19 cellular contexts compared by ENCODE assay signal in the genomic region with DNA sequence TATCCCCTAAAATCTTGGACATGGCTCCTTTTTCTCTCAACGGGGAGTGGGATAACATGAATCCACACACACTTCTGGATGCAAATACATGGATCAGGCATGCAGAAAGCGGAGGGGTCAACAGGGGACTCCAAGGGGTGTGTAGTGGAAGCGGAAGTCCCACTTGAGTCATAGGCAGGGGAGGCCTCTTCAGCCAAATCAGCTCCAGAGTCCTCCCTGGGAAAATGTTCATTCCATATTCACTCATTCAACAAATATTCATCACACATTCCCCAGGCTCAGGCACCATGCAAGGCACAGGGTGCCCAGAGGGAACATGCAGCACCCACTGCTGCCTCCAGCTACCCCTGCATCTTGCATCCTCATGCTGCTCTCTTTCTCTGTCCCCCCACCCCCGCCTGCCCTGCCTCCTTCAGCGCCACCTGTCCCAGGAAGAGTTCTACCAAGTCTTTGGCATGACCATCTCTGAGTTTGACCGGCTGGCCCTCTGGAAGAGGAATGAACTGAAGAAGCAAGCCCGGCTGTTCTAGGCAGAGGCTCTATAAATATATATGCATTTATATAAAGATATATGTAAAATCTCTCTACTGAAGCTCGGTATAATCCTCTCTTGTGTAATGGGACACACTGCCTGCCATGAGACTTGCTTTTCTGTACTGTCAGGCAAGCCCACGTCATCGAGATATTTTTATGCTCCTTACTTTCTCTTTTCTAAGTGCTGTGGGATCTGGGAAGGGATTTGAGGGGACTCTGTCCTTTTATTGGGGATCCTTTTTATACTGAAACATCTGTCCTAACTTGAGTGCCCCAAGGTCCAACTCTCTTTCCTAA. TPM values are rescaled to one million over a fixed set of nuclear protein-coding genes. Genes with fewer than 3 reads are reported as not detected.
DNase-seq lines count a peak whose midpoint lies in the region; ATAC-seq, FAIRE-seq and TF ChIP-seq lines count a peak whose summit lies in the region.
"Had no signal": no experiment of that assay in that cellular context is flagged by ENCODE, and none has a peak within 500 bp of the region (broad histone marks: within the 10 kb centered on the region; RNA-seq: fewer than 3 reads in every experiment).

No MANE protein-coding gene starts in this region.

- H3K27ac ChIP-seq in RWPE1 (no peak overlapping the region), H1 (ENCODE audit: low read depth, low read length) (no peak overlapping the region), neuronal stem cell (replicated peaks; ENCODE audit: low read length) (no peak overlapping the region)
- H3K27ac ChIP-seq: BLaER1 treated with 17β-estradiol and CSF1 and Interleukin-3, amounts not matched to agents 10 nM and 100 nM; heart left ventricle; ovary; upper lobe of left lung had no signal

- WGBS in H1 (ENCODE audit: extremely low coverage in 1 of 2, insufficient coverage in 1 of 2, insufficient read length in 1 of 2, insufficient replicate concordance in 2 of 2, low coverage in 1 of 2, low lambda C conversion rate in 2 of 2, missing lambda C conversion rate in 1 of 2), 2 experiments = 82% methylated on average over 10 of the region's 10 CpGs; no CpG with 5 or more reads in 1 of the 2 experiments
- WGBS in neuronal stem cell (ENCODE audit: extremely low coverage in 2 of 2, insufficient read length in 2 of 2, insufficient replicate concordance in 1 of 2), 2 donors = no CpG with 5 or more reads among the region's 10 CpGs

- no peak for TF ChIP-seq CTCF in RWPE1 (conservative IDR thresholded peaks at IDR 0.05; ENCODE audit: low read depth)
- no peak for TF ChIP-seq CTCF in H1 (IDR thresholded peaks at IDR 0.05; ENCODE audit: control extremely low read depth in 1 of 3, insufficient read depth in 1 of 3, low read depth in 1 of 3, low read length in 3 of 3)

- H3K9ac ChIP-seq in H1 (replicated peaks in 1 of 4; ENCODE audit: extremely low read depth in 1 of 4, low read depth in 3 of 4, low read length in 3 of 4) (no peak overlapping the region; a peak in 1 of 7 replicates), neuronal stem cell (ENCODE audit: low read depth, low read length, poor library complexity) (no peak overlapping the region)
- H3K9ac ChIP-seq: BLaER1 treated with 17β-estradiol and CSF1 and Interleukin-3, amounts not matched to agents 10 nM and 100 nM had no signal

- H3K79me2 ChIP-seq in H1 (ENCODE audit: control insufficient read depth in 1 of 2, insufficient read depth in 2 of 2, low read length in 2 of 2) = no peaks in the 10 kb centered on the region

- H3K4me2 ChIP-seq in H1 (ENCODE audit: insufficient read depth in 1 of 2, low read depth in 2 of 2, low read length in 2 of 2) = no peak overlapping the region
- no peak overlapping the region for H3K4me2 ChIP-seq in neuronal stem cell (ENCODE audit: insufficient read depth, low read length, poor library complexity, severe bottlenecking)
- H3K4me2 ChIP-seq: BLaER1 treated with 17β-estradiol and CSF1 and Interleukin-3, amounts not matched to agents 10 nM and 100 nM; smooth muscle cell had no signal

- H3K4me3 ChIP-seq in H1 (ENCODE audit: extremely low read depth in 1 of 4, insufficient read depth in 2 of 4, low read depth in 3 of 4, low read length in 4 of 4) (no peak overlapping the region), neuronal stem cell (ENCODE audit: low read length in 2 of 2) (no peak overlapping the region)
- H3K4me3 ChIP-seq: BLaER1 treated with 17β-estradiol and CSF1 and Interleukin-3, amounts not matched to agents 10 nM and 100 nM; heart left ventricle; ovary; smooth muscle cell; upper lobe of left lung had no signal

- H3K36me3 ChIP-seq in H1 (ENCODE audit: control insufficient read depth in 2 of 4, insufficient read depth in 4 of 4, low read length in 3 of 4) (no peaks in the 10 kb centered on the region), neuronal stem cell (replicated peaks in 1 of 2; ENCODE audit: control insufficient read depth in 2 of 2, insufficient read depth in 2 of 2, low read length in 2 of 2) (no peaks in the 10 kb centered on the region)
- H3K36me3 ChIP-seq: BLaER1 treated with 17β-estradiol and CSF1 and Interleukin-3, amounts not matched to agents 10 nM and 100 nM; ovary had no signal

- H4K8ac ChIP-seq in H1 (ENCODE audit: extremely low read depth, insufficient read depth, low read length) (peak overlapping the region; percentile 11; the same call in 1 of the 2 replicates), neuronal stem cell (ENCODE audit: low read depth, low read length) (no peak overlapping the region)

- H3K4ac ChIP-seq in H1 (replicated peaks; ENCODE audit: insufficient read length, low read depth, low read length) = no peak overlapping the region
- H3K4ac ChIP-seq in neuronal stem cell (ENCODE audit: low read length) = no peak overlapping the region

- H4K91ac ChIP-seq in H1 (replicated peaks; ENCODE audit: insufficient read length, low read length) = no peak overlapping the region
- H4K91ac ChIP-seq in neuronal stem cell (ENCODE audit: low read depth, low read length, poor library complexity) = no peak overlapping the region

- no peak overlapping the region for H2BK15ac ChIP-seq in H1 (ENCODE audit: low read length)
- no peak overlapping the region for H2BK15ac ChIP-seq in neuronal stem cell (ENCODE audit: low read length)

- ATAC-seq in HG02840 (IDR thresholded peaks at IDR 0.05; ENCODE audit: low FRiP score, unreplicated experiment) = no peak
- ATAC-seq: stimulated activated memory B cell treated with anti-CD40 and anti-IgM and Interleukin-4, amounts not matched to agents 10 μg/mL and 1 μg/mL and 100 μg/mL, for 72 hours had no signal

- H3K4me1 ChIP-seq in H1 (replicated peaks in 1 of 4; ENCODE audit: control insufficient read depth in 3 of 4, insufficient read depth in 4 of 4, low read length in 3 of 4) (no peaks in the 10 kb centered on the region; a peak in 1 of 7 replicates), neuronal stem cell (ENCODE audit: control insufficient read depth in 2 of 2, insufficient read depth in 1 of 2, low read depth in 1 of 2, low read length in 2 of 2) (no peaks in the 10 kb centered on the region)
- H3K4me1 ChIP-seq: BLaER1 treated with 17β-estradiol and CSF1 and Interleukin-3, amounts not matched to agents 10 nM and 100 nM; heart left ventricle; upper lobe of left lung had no signal

- H2BK120ac ChIP-seq in H1 (replicated peaks; ENCODE audit: low read depth, low read length) (no peak overlapping the region), neuronal stem cell (ENCODE audit: low read depth, low read length) (no peak overlapping the region)

- no peaks in the 10 kb centered on the region for H4K20me1 ChIP-seq in H1 (replicated peaks in 1 of 2; ENCODE audit: control insufficient read depth in 1 of 2, insufficient read depth in 2 of 2, low read length in 2 of 2)
- H4K20me1 ChIP-seq: BLaER1 treated with 17β-estradiol and CSF1 and Interleukin-3, amounts not matched to agents 10 nM and 100 nM had no signal

- H2BK5ac ChIP-seq in H1 (ENCODE audit: low read depth, low read length) (no peak overlapping the region), neuronal stem cell (ENCODE audit: low read length) (no peak overlapping the region)

- no peak for FAIRE-seq in H1 (lab: Jason Lieb, UNC)
- FAIRE-seq: endometrium had no signal

- H3K14ac ChIP-seq in H1 (ENCODE audit: insufficient read length) (no peak overlapping the region), neuronal stem cell (ENCODE audit: low read length) (no peak overlapping the region)

- TF ChIP-seq EP300 in H1 (IDR thresholded peaks at IDR 0.05; ENCODE audit: borderline replicate concordance in 1 of 2, low read depth in 2 of 2, low read length in 2 of 2) = no peak

- H4K5ac ChIP-seq in H1 (ENCODE audit: insufficient read length, low read depth, low read length) = no peak overlapping the region

- H2AK5ac ChIP-seq in H1 (ENCODE audit: low read depth, low read length) = no peak overlapping the region
- H2AK5ac ChIP-seq in neuronal stem cell (ENCODE audit: low read depth, low read length) = no peak overlapping the region

- no peak overlapping the region for H3K23ac ChIP-seq in H1 (ENCODE audit: insufficient read length)
- H3K23ac ChIP-seq in neuronal stem cell (ENCODE audit: low read depth, low read length, poor library complexity) = no peak overlapping the region

- H3K79me1 ChIP-seq in H1 (ENCODE audit: low read depth, low read length) (no peaks in the 10 kb centered on the region), neuronal stem cell (ENCODE audit: low read depth, low read length) (no peaks in the 10 kb centered on the region)

- no peaks in the 10 kb centered on the region for H3K23me2 ChIP-seq in H1 (ENCODE audit: low read depth, low read length)

- no peak for TF ChIP-seq RAD21 in H1 (IDR thresholded peaks at IDR 0.05 in 1 of 2, conservative IDR thresholded peaks at IDR 0.05 in 1 of 2; ENCODE audit: low read depth in 2 of 2, low read length in 2 of 2)

- H2BK20ac ChIP-seq in H1 (ENCODE audit: low read length) = no peak overlapping the region

- H3K56ac ChIP-seq in H1 (replicated peaks; ENCODE audit: insufficient read length, low read depth, low read length) = no peak overlapping the region

- H2AFZ ChIP-seq in H1 (ENCODE audit: low read length) (no peak overlapping the region), neuronal stem cell (ENCODE audit: low read length) (no peak overlapping the region)

- H3K27me3 ChIP-seq in H1 (replicated peaks in 1 of 4; ENCODE audit: control insufficient read depth in 3 of 4, extremely low read depth in 1 of 4, insufficient read depth in 3 of 4, low read length in 3 of 4) (0 out of 7 replicates have a peak, but pooled peaks cover 0 to 2% (median 0%) of the 10 kb centered on the region in 4 experiments), neuronal stem cell (ENCODE audit: control insufficient read depth in 3 of 3, insufficient read depth in 3 of 3, low read depth in 1 of 3, low read length in 3 of 3) (peaks cover 0 to 19% (median 0%) of the 10 kb centered on the region in 3 experiments)
- H3K27me3 ChIP-seq: BLaER1 treated with 17β-estradiol and CSF1 and Interleukin-3, amounts not matched to agents 10 nM and 100 nM; heart left ventricle; ovary; upper lobe of left lung had no signal

- H2BK12ac ChIP-seq in H1 (ENCODE audit: low read depth, low read length) (no peak overlapping the region), neuronal stem cell (ENCODE audit: low read length) (no peak overlapping the region)

- TF ChIP-seq POLR2A in H1 (IDR thresholded peaks at IDR 0.05; ENCODE audit: control extremely low read depth in 1 of 2, low read depth in 2 of 2, low read length in 2 of 2) = no peak

- H3K9me3 ChIP-seq in H1 (ENCODE audit: insufficient read depth in 2 of 2, low read depth in 1 of 2, low read length in 1 of 2) (no peaks in the 10 kb centered on the region), neuronal stem cell (replicated peaks in 1 of 2; ENCODE audit: control insufficient read depth in 2 of 2, insufficient read depth in 1 of 2, low read depth in 1 of 2, low read length in 2 of 2) (no peaks in the 10 kb centered on the region)
- H3K9me3 ChIP-seq: BLaER1 treated with 17β-estradiol and CSF1 and Interleukin-3, amounts not matched to agents 10 nM and 100 nM; heart left ventricle; ovary; upper lobe of left lung had no signal

- peak; percentile 46 for DNase-seq in GM04504 (ENCODE audit: low read depth)
- peak; percentile 30 for DNase-seq in RWPE1 (ENCODE audit: low spot score)
- no peak for DNase-seq in H1 (ENCODE audit: low read depth in 1 of 2, low spot score in 2 of 2)
- peak; percentile 90 for DNase-seq in renal cortical epithelial cell (ENCODE audit: low read depth)
- DNase-seq in neuronal stem cell (ENCODE audit: low spot score) = no peak
- DNase-seq in H4 (ENCODE audit: low spot score) = no peak
- DNase-seq in C1 segment of cervical spinal cord (lab: John Stamatoyannopoulos, UW) = no peak
- DNase-seq: activated B cell treated with CpG ODN at 0.5 μM for 24 hours, heart left ventricle, NCI-H1694 treated with DMSO at 0.1 percent for 48 hours, NCI-H524 treated with DMSO at 0.1 percent for 48 hours, OCI-M1, ovary, upper lobe of left lung had no signal

- CTCF ChIA-PET in RWPE1 (lab: Yijun Ruan, JAX) = interaction anchor here (0.6 to 1.2 kb wide), 4 partner anchors 11 to 1037 kb away, joined by 3 to 4 read pairs (median 3); partner anchors contain the start of gene ABLIM3
- CTCF ChIA-PET in H1 (lab: Charles Lee; ENCODE audit: partially characterized antibody) = interaction anchor here (0.6 to 2.0 kb wide), 10 partner anchors 8 to 419 kb away, joined by 3 to 6 read pairs (median 4); partner anchors contain the start of gene ABLIM3

- H3K18ac ChIP-seq in H1 (ENCODE audit: extremely low read depth, low read length) = no peak overlapping the region
- no peak overlapping the region for H3K18ac ChIP-seq in neuronal stem cell (ENCODE audit: low read length)

- POLR2A ChIA-PET in RWPE1 (lab: Yijun Ruan, JAX; ENCODE audit: low non-redundant PET) = no interaction called here
- POLR2A ChIA-PET in H1 (lab: Charles Lee; ENCODE audit: partially characterized antibody) = no interaction called here

RNA-seq across cellular contexts. Expression of gene AFAP1L1, which starts 13.6 kb away (rescaled TPM):
- 4.2 and 4.7 TPM in 2 replicates for total RNA-seq in H1 (2021; fragmentation: NEBNext Ultra II Directional; extraction: Animal tissue kit (Norgen Biotek cat#: 25700))
- 0.79 and 1.5 TPM in 2 replicates for polyA plus RNA-seq in H1 (2011; rRNA removed)
- polyA plus RNA-seq in H1 (2011; cell fraction: cytosol; rRNA removed) = 1.5 TPM
- polyA plus RNA-seq in H1 (2011; cell fraction: nucleus; rRNA removed) = 2.6 TPM
- polyA plus RNA-seq in H1 (2012, experiment 1 of 2) = 2.5 to 3.5 TPM (median 2.7 TPM) in 4 replicates
- 1.5 TPM for polyA plus RNA-seq in H1 (2012, experiment 2 of 2)
- polyA plus RNA-seq in H1 (2013, experiment 1 of 2) = 4.3 TPM
- polyA plus RNA-seq in H1 (2013, experiment 2 of 2) = 4.4 TPM
- 1.6 and 1.9 TPM in 2 replicates for polyA minus RNA-seq in H1 (2011; rRNA and poly(A)+ RNA removed)
- polyA minus RNA-seq in H1 (2011; cell fraction: cytosol; rRNA and poly(A)+ RNA removed) = 3.7 TPM
- 1.4 TPM for polyA minus RNA-seq in H1 (2011; cell fraction: nucleus; rRNA and poly(A)+ RNA removed)
- total RNA-seq in renal cortical epithelial cell = 21.9 and 30.0 TPM in 2 replicates
- polyA plus RNA-seq in neuronal stem cell (2013, experiment 1 of 2) = 0.29 TPM
- polyA plus RNA-seq in neuronal stem cell (2013, experiment 2 of 2) = 0.19 TPM
- total RNA-seq in H4 (2014; rRNA removed; shearing (Covaris generic)) = 2.0 and 3.2 TPM in 2 replicates
- total RNA-seq: activated B cell treated with CpG ODN at 0.5 μM for 24 hours had no signal

Comparison
In these comparisons a context has a peak if more than half of its experiments do, and no peak if none do; other contexts are left out.
1. DNase-seq: peak in GM04504 (single experiment), RWPE1 (single experiment) and renal cortical epithelial cell (single experiment); none in H1 (0 of 2), neuronal stem cell (single experiment), H4 (single experiment) and C1 segment of cervical spinal cord (0 of 14).